Comparison of ENCODE assay signal across 23 cellular contexts in the genomic region with DNA sequence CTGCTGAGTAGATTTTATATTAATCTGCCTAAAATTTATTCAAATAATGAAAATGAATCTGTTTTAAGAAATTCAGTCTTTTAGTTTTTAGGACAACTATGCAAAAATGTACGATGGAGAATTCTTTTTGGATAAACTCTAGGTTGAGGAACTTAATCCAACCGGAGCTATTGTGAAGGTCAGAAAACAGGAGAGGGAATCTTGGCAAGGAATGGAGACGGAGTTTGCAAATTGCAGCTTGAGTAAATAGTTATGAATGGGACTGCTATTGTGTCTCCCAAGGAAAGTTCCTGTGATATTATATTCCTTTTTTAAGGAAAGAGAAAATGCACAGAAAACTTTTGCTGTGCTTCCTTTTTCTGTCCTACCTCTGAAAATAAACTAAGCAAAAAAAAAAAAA.
A peak's percentile ranks its signal among the peaks of the same experiment; 100 is the strongest.
DNase-seq lines count a peak whose midpoint lies in the region; ATAC-seq and TF ChIP-seq lines count a peak whose summit lies in the region.
"Had no signal": no experiment of that assay in that cellular context is flagged by ENCODE, and none has a peak within 500 bp of the region (broad histone marks: within the 10 kb centered on the region; RNA-seq: fewer than 3 reads in every experiment).

No MANE protein-coding gene starts in this region.

- H3K27me3 ChIP-seq in body of pancreas (no peaks in the 10 kb centered on the region), right lobe of liver (no peaks in the 10 kb centered on the region), stomach (no peaks in the 10 kb centered on the region)
- H3K27me3 ChIP-seq: gastroesophageal sphincter, right atrium auricular region, spleen had no signal

- peaks cover 5% of the 10 kb centered on the region for H3K9me3 Mint-ChIP-seq in activated T-cell treated with anti-CD3 and anti-CD28 coated beads, Interleukin-2, amount 50 U/mL, for 24 hours
- no peaks in the 10 kb centered on the region for H3K9me3 Mint-ChIP-seq in activated T-cell treated with anti-CD3 and anti-CD28 coated beads, Interleukin-2, amount 50 U/mL, for 4 hours
- H3K9me3 Mint-ChIP-seq: naive B cell had no signal

- TF ChIP-seq CTCF in body of pancreas (IDR thresholded peaks at IDR 0.05) (no peak), right lobe of liver (IDR thresholded peaks at IDR 0.05) (no peak), stomach (IDR thresholded peaks at IDR 0.05) (no peak)

- peaks cover 19% of the 10 kb centered on the region for H3K36me3 Mint-ChIP-seq in activated T-cell treated with anti-CD3 and anti-CD28 coated beads, Interleukin-2, amount 50 U/mL, for 24 hours (ENCODE audit: low read depth)
- peaks cover 13% of the 10 kb centered on the region for H3K36me3 Mint-ChIP-seq in activated T-cell treated with anti-CD3 and anti-CD28 coated beads, Interleukin-2, amount 50 U/mL, for 4 hours (ENCODE audit: insufficient read depth)
- H3K36me3 Mint-ChIP-seq: naive B cell had no signal

- H3K4me1 Mint-ChIP-seq in activated T-cell treated with anti-CD3 and anti-CD28 coated beads, Interleukin-2, amount 50 U/mL, for 24 hours (ENCODE audit: low read depth): peaks cover 91% of the 10 kb centered on the region
- peaks cover 95% of the 10 kb centered on the region for H3K4me1 Mint-ChIP-seq in activated T-cell treated with anti-CD3 and anti-CD28 coated beads, Interleukin-2, amount 50 U/mL, for 4 hours (ENCODE audit: low read depth)

- no peak for ATAC-seq in activated T-cell treated with anti-CD3 and anti-CD28 coated beads, Interleukin-2, amount 50 U/mL, for 4 hours
- ATAC-seq in body of pancreas: peak; percentile 52
- ATAC-seq in right lobe of liver: peak; percentile 17 to 54 (median 30)
- no peak for ATAC-seq in HG03457 (IDR thresholded peaks at IDR 0.05; ENCODE audit: unreplicated experiment)
- ATAC-seq: gastroesophageal sphincter had no signal

- H3K9me3 ChIP-seq in body of pancreas: no peaks in the 10 kb centered on the region
- no peaks in the 10 kb centered on the region for H3K9me3 ChIP-seq in right lobe of liver
- no peaks in the 10 kb centered on the region for H3K9me3 ChIP-seq in stomach
- H3K9me3 ChIP-seq: gastroesophageal sphincter, right atrium auricular region, spleen had no signal

- peak overlapping the region; percentile 53 for H3K27ac Mint-ChIP-seq in activated T-cell treated with anti-CD3 and anti-CD28 coated beads, Interleukin-2, amount 50 U/mL, for 24 hours
- H3K27ac Mint-ChIP-seq: activated naive CD8-positive, alpha-beta T cell treated with anti-CD3 and anti-CD28 coated beads for 36 hours had no signal

- H3K4me1 ChIP-seq in body of pancreas (peaks cover 38% of the 10 kb centered on the region), right lobe of liver (peaks cover 0 to 49% (median 19%) of the 10 kb centered on the region in 4 donors), stomach (peaks cover 16 to 52% (median 29%) of the 10 kb centered on the region in 4 donors)
- H3K4me1 ChIP-seq: gastroesophageal sphincter, right atrium auricular region had no signal

- 8 to 24% methylated on average over 3 of the region's 3 CpGs for WGBS in body of pancreas, 2 donors
- 16% methylated on average over 3 of the region's 3 CpGs for WGBS in right lobe of liver (ENCODE audit: insufficient coverage, low coverage, low lambda C conversion rate, missing lambda C conversion rate)
- 14 to 39% (median 22%) methylated on average over 3 of the region's 3 CpGs for WGBS in stomach, 5 donors

- H3K36me3 ChIP-seq in body of pancreas (replicated peaks in 1 of 2; ENCODE audit: insufficient read depth in 1 of 2, low read depth in 2 of 2): no peaks in the 10 kb centered on the region
- no peaks in the 10 kb centered on the region for H3K36me3 ChIP-seq in right lobe of liver
- H3K36me3 ChIP-seq in stomach: no peaks in the 10 kb centered on the region
- H3K36me3 ChIP-seq: gastroesophageal sphincter, right atrium auricular region, spleen had no signal

- H3K27me3 Mint-ChIP-seq in activated T-cell treated with anti-CD3 and anti-CD28 coated beads, Interleukin-2, amount 50 U/mL, for 24 hours: no peaks in the 10 kb centered on the region
- H3K27me3 Mint-ChIP-seq in activated T-cell treated with anti-CD3 and anti-CD28 coated beads, Interleukin-2, amount 50 U/mL, for 4 hours (ENCODE audit: low read depth): no peaks in the 10 kb centered on the region
- H3K27me3 Mint-ChIP-seq: activated naive CD8-positive, alpha-beta T cell treated with anti-CD3 and anti-CD28 coated beads for 36 hours; naive B cell had no signal

- H3K27ac ChIP-seq in body of pancreas (peak overlapping the region in 2 of 4 donors; percentile 14 to 24), right lobe of liver (peak overlapping the region in 1 of 3 donors; percentile 29), stomach (peak overlapping the region in 3 of 5 donors; percentile 27 to 87 (median 54))
- H3K27ac ChIP-seq: gastroesophageal sphincter, PC-9, right atrium auricular region, spleen had no signal

- no peak for TF ChIP-seq POLR2A in body of pancreas (IDR thresholded peaks at IDR 0.05)
- TF ChIP-seq POLR2A in right lobe of liver (IDR thresholded peaks at IDR 0.05): no peak
- TF ChIP-seq POLR2A in stomach (IDR thresholded peaks at IDR 0.05): no peak

- DNase-seq in activated T-cell treated with anti-CD3 and anti-CD28 coated beads, Interleukin-2, amount 50 U/mL, for 24 hours: no peak
- no peak for DNase-seq in activated T-cell treated with anti-CD3 and anti-CD28 coated beads, Interleukin-2, amount 50 U/mL, for 4 hours
- DNase-seq in body of pancreas: peak in 2 of 4 donors; percentile 25
- no peak for DNase-seq in right lobe of liver
- DNase-seq in stomach: no peak
- no peak for DNase-seq in cardiac septum (ENCODE audit: low spot score)
- DNase-seq in stimulated activated CD8-positive, alpha-beta memory T cell treated with anti-CD3 and anti-CD28 coated beads, Interleukin-4, amount 100 ng/mL, for 48 hours: no peak
- DNase-seq: activated CD4-positive, alpha-beta T cell treated with anti-CD3 and anti-CD28 coated beads for 4 hours; activated naive CD8-positive, alpha-beta T cell treated with anti-CD3 and anti-CD28 coated beads for 36 hours; DMS53; H7; hippocampal formation; naive B cell; NCI-H1092 treated with DMSO at 0.1 percent for 48 hours; NCI-H187 treated with DMSO at 0.1 percent for 48 hours; NCI-H524 treated with DMSO at 0.1 percent for 48 hours; PC-9; Right ventricle myocardium superior; spleen had no signal

- no peak for TF ChIP-seq EP300 in stomach (IDR thresholded peaks at IDR 0.05)

- H3K4me3 Mint-ChIP-seq in activated T-cell treated with anti-CD3 and anti-CD28 coated beads, Interleukin-2, amount 50 U/mL, for 24 hours: no peak overlapping the region
- H3K4me3 Mint-ChIP-seq in activated T-cell treated with anti-CD3 and anti-CD28 coated beads, Interleukin-2, amount 50 U/mL, for 4 hours: no peak overlapping the region
- H3K4me3 Mint-ChIP-seq: activated naive CD8-positive, alpha-beta T cell treated with anti-CD3 and anti-CD28 coated beads for 36 hours; naive B cell; T-helper 2 cell treated with Interferon-gamma antibody and Interleukin-4, amounts not matched to agents 5 μg/mL and 100 μg/mL, for 36 hours had no signal

- intact Hi-C loops in body of pancreas (cut with DNase I): no loop called here
- intact Hi-C loops in right lobe of liver (cut with DNase I): no loop called here
- intact Hi-C loops in stomach (cut with DNase I; ENCODE audit: low total_unique reads): no loop called here
- intact Hi-C loops in cardiac septum (cut with DNase I): no loop called here

- H3K4me3 ChIP-seq in body of pancreas (no peak overlapping the region), right lobe of liver (no peak overlapping the region), stomach (no peak overlapping the region)
- H3K4me3 ChIP-seq: gastroesophageal sphincter, PC-9, right atrium auricular region, spleen had no signal

Comparison
In these comparisons a context has a peak if more than half of its experiments do, and no peak if none do; other contexts are left out.
1. ATAC-seq: peak in body of pancreas (single experiment) and right lobe of liver (4 of 4); none in activated T-cell treated with anti-CD3 and anti-CD28 coated beads, Interleukin-2, amount 50 U/mL, for 4 hours (0 of 2) and HG03457 (single experiment).